In the genomic region with DNA sequence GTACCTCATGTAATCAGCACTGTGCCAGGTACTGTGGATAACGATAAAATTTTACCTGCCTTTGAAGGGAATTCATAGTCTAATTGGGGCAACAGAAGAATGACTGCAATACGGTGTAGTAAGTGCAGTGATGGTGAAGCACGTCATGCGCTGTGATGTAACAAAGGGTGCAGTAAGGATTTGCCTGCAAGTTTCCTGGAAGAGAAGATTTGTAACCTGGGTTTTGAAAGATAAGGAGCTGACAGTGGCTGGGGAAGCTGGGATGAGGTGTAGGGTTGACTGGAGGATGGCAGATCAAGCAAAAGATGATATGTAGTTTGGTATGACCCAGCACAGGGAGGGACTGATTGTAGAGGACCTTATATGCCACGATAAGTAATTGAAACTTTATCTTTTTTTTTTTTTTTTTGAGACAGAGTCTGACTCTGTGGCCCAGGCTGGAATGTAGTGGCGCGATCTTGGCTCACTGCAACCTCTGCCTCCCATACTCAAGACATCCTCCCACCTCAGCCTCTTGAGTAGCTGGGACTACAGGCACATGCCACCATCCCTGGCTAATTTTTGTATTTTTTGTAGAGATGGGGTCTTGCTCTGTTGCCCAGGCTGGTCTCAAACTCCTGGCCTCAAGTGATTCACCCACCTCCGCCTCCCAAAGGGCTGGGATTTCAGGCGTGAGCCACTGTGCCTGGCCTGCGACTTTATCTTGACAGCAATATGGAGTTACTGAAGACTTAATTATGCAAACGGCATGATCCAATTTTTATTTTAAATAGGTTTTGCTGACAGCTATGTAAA, we compare ENCODE assay signal across 26 cellular contexts.
"Had no signal": no experiment of that assay in that cellular context is flagged by ENCODE, and none has a peak within 500 bp of the region (broad histone marks: within the 10 kb centered on the region; RNA-seq: fewer than 3 reads in every experiment).

No MANE protein-coding gene starts in this region.

- H3K27me3 ChIP-seq: MG63, SJSA1 had no signal

- DNase-seq: activated CD4-positive, alpha-beta T cell treated with anti-CD3 and anti-CD28 coated beads for 36 hours; activated CD4-positive, alpha-beta T cell treated with anti-CD3 and anti-CD28 coated beads, Interleukin-2, amount 10 ng/mL, durations not matched to agents 7 days and 5 days; activated CD4-positive, alpha-beta T cell treated with anti-CD3 and anti-CD28 coated beads, Interleukin-2, amount 50 U/mL, for 48 hours; activated CD8-positive, alpha-beta T cell treated with anti-CD3 and anti-CD28 coated beads, Interleukin-2, amount 10 ng/mL, durations not matched to agents 7 days and 5 days; activated effector memory CD4-positive, alpha-beta T cell treated with Interleukin-2 at 50 U/mL for 16 hours; activated naive CD4-positive, alpha-beta T cell treated with anti-CD3 and anti-CD28 coated beads, Interleukin-2, amount 10 ng/mL, durations not matched to agents 7 days and 5 days; activated naive CD8-positive, alpha-beta T cell treated with anti-CD3 and anti-CD28 coated beads for 36 hours; activated T-cell treated with anti-CD3 and anti-CD28 coated beads, Interleukin-2, amount 50 U/mL, for 48 hours; central memory CD4-positive, alpha-beta T cell; Karpas-422; KBM-7; MG63; NCI-H1048; NCI-H1105 treated with DMSO at 0.1 percent for 48 hours; NCI-H1436; NCI-H1694; NCI-H1930; NCI-H2081 treated with DMSO at 0.1 percent for 48 hours; NCI-H345; NCI-H524 treated with DMSO at 0.1 percent for 48 hours; SHP77 treated with DMSO at 0.1 percent for 48 hours; SK-N-SH had no signal

- FAIRE-seq: TTC549 had no signal

- H3K27ac ChIP-seq: SJSA1 had no signal

- H3K9me3 ChIP-seq: MG63, SJSA1, SK-N-SH had no signal

- H3K4me3 ChIP-seq: MG63, SJSA1 had no signal

- ATAC-seq: activated CD4-positive, alpha-beta T cell treated with anti-CD3 and anti-CD28 coated beads for 36 hours; activated CD4-positive, CD25-positive, alpha-beta regulatory T cell treated with anti-CD3 and anti-CD28 coated beads, Interleukin-2, amount 50 U/mL, for 24 hours; activated CD8-positive, alpha-beta T cell treated with anti-CD3 and anti-CD28 coated beads, Interleukin-2, amount 10 ng/mL, durations not matched to agents 7 days and 5 days; Panc1 had no signal
